ENCODE assay signal across 19 cellular contexts in the genomic region with DNA sequence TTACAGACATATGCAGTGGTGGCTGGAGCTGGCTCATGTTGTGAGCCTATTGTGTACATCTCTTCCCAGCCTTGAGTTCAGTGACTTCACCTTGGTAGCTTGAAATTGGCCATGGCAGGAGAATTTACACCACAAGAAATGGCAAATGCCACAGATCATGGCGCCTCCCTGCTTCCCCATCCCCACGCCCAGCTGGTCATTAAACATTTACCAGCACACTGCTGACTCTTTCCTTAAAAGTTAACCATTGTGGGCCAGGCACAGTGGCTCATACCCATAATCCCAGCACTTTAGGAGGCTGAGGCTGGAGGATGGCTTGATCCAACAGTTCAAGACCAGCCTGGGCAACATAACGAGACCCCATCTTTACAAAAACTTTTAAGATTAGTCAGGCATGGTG. TPM values are rescaled to one million over a fixed set of nuclear protein-coding genes. Genes with fewer than 3 reads are reported as not detected.
DNase-seq lines count a peak whose midpoint lies in the region; ATAC-seq and TF ChIP-seq lines count a peak whose summit lies in the region.
"Had no signal": no experiment of that assay in that cellular context is flagged by ENCODE, and none has a peak within 500 bp of the region (broad histone marks: within the 10 kb centered on the region; RNA-seq: fewer than 3 reads in every experiment).

No MANE protein-coding gene starts in this region.

- H3K4me3 ChIP-seq in right atrium auricular region = no peak overlapping the region
- no peak overlapping the region for H3K4me3 ChIP-seq in esophagus muscularis mucosa
- H3K4me3 ChIP-seq: K562 had no signal

- H3K4me1 Mint-ChIP-seq in osteocyte (ENCODE audit: unreplicated experiment) = peaks cover 76% of the 10 kb centered on the region
- H3K4me1 Mint-ChIP-seq in activated CD4-positive, alpha-beta T cell treated with anti-CD3 and anti-CD28 coated beads, Interleukin-2, amount 10 ng/mL, durations not matched to agents 7 days and 5 days = no peaks in the 10 kb centered on the region

- H3K27ac ChIP-seq in right atrium auricular region (peak overlapping the region; percentile 93 to 97), esophagus muscularis mucosa (replicated peaks in 1 of 4) (peak overlapping the region; percentile 60 to 87 (median 76))
- H3K27ac ChIP-seq: HL-60, neutrophil had no signal

- WGBS in esophagus muscularis mucosa = 97% methylated on average over 3 of the region's 3 CpGs

- DNase-seq in right atrium auricular region (ENCODE audit: low spot score) (no peak), Right ventricle myocardium superior (no peak), esophagus muscularis mucosa (ENCODE audit: extremely low spot score) (no peak), osteocyte (ENCODE audit: extremely low spot score, unreplicated experiment) (no peak), H4 (ENCODE audit: low spot score) (no peak)
- no peak for DNase-seq in activated CD4-positive, alpha-beta T cell treated with anti-CD3 and anti-CD28 coated beads, Interleukin-2, amount 10 ng/mL, durations not matched to agents 7 days and 5 days
- DNase-seq: COR-L47, endodermal cell, mesendoderm, NCI-H1092, NCI-H526 treated with DMSO at 0.1 percent for 48 hours had no signal

- no peaks in the 10 kb centered on the region for H3K27me3 ChIP-seq in right atrium auricular region
- H3K27me3 ChIP-seq in esophagus muscularis mucosa = no peaks in the 10 kb centered on the region
- H3K27me3 ChIP-seq: neutrophil had no signal

- ATAC-seq in Right ventricle myocardium superior (ENCODE audit: poor library complexity) (no peak), HG03469 (IDR thresholded peaks at IDR 0.05; ENCODE audit: unreplicated experiment) (no peak), HG03175 (IDR thresholded peaks at IDR 0.05; ENCODE audit: unreplicated experiment) (no peak)
- ATAC-seq: K562; stimulated activated effector memory CD8-positive, alpha-beta T cell treated with anti-CD3 and anti-CD28 coated beads, Interleukin-12 subunit alpha, Interleukin-12 subunit beta, amount 100 ng/mL, for 72 hours had no signal

- peaks cover 36% of the 10 kb centered on the region for H3K36me3 Mint-ChIP-seq in osteocyte (ENCODE audit: unreplicated experiment)
- H3K36me3 Mint-ChIP-seq in activated CD4-positive, alpha-beta T cell treated with anti-CD3 and anti-CD28 coated beads, Interleukin-2, amount 10 ng/mL, durations not matched to agents 7 days and 5 days (ENCODE audit: low read depth) = peaks cover 22% of the 10 kb centered on the region

- no peak for TF ChIP-seq EP300 in esophagus muscularis mucosa (IDR thresholded peaks at IDR 0.05)

- POLR2A ChIA-PET in activated CD4-positive, alpha-beta T cell treated with anti-CD3 and anti-CD28 coated beads, Interleukin-2, amount 10 ng/mL, durations not matched to agents 7 days and 5 days (lab: Charles Lee) = no interaction called here

- H3K4me1 ChIP-seq in right atrium auricular region = peaks cover 0 to 88% of the 10 kb centered on the region in 2 donors
- H3K4me1 ChIP-seq in esophagus muscularis mucosa = peaks cover 69 to 85% (median 76%) of the 10 kb centered on the region in 4 donors

- no peaks in the 10 kb centered on the region for H3K9me3 ChIP-seq in right atrium auricular region
- no peaks in the 10 kb centered on the region for H3K9me3 ChIP-seq in esophagus muscularis mucosa
- H3K9me3 ChIP-seq: neutrophil had no signal

- TF ChIP-seq POLR2A in esophagus muscularis mucosa (IDR thresholded peaks at IDR 0.05; ENCODE audit: low read depth) = no peak

- H3K36me3 ChIP-seq in right atrium auricular region (peaks cover 40% of the 10 kb centered on the region), esophagus muscularis mucosa (peaks cover 31 to 76% (median 65%) of the 10 kb centered on the region in 4 donors)

- no peak for TF ChIP-seq CTCF in right atrium auricular region (IDR thresholded peaks at IDR 0.05)
- no peak for TF ChIP-seq CTCF in esophagus muscularis mucosa (IDR thresholded peaks at IDR 0.05)
- no peak for TF ChIP-seq CTCF in osteocyte (IDR thresholded peaks at IDR 0.05)

- H3K4me3 Mint-ChIP-seq in osteocyte (ENCODE audit: unreplicated experiment) = no peak overlapping the region
- no peak overlapping the region for H3K4me3 Mint-ChIP-seq in activated CD4-positive, alpha-beta T cell treated with anti-CD3 and anti-CD28 coated beads, Interleukin-2, amount 10 ng/mL, durations not matched to agents 7 days and 5 days
- H3K4me3 Mint-ChIP-seq: activated naive CD8-positive, alpha-beta T cell; endodermal cell; stimulated activated effector memory CD8-positive, alpha-beta T cell treated with anti-CD3 and anti-CD28 coated beads, Interleukin-12 subunit alpha, Interleukin-12 subunit beta, amount 100 ng/mL, for 72 hours had no signal

- intact Hi-C loops in Right ventricle myocardium superior (cut with DNase I) (no loop called here), esophagus muscularis mucosa (cut with DNase I) (no loop called here)

- no peaks in the 10 kb centered on the region for H3K27me3 Mint-ChIP-seq in osteocyte (ENCODE audit: unreplicated experiment)
- no peaks in the 10 kb centered on the region for H3K27me3 Mint-ChIP-seq in activated CD4-positive, alpha-beta T cell treated with anti-CD3 and anti-CD28 coated beads, Interleukin-2, amount 10 ng/mL, durations not matched to agents 7 days and 5 days
- H3K27me3 Mint-ChIP-seq: activated naive CD8-positive, alpha-beta T cell had no signal

- H3K9me3 Mint-ChIP-seq in osteocyte (ENCODE audit: unreplicated experiment) = no peaks in the 10 kb centered on the region
- H3K9me3 Mint-ChIP-seq in activated CD4-positive, alpha-beta T cell treated with anti-CD3 and anti-CD28 coated beads, Interleukin-2, amount 10 ng/mL, durations not matched to agents 7 days and 5 days = no peaks in the 10 kb centered on the region
- H3K9me3 Mint-ChIP-seq: endodermal cell; stimulated activated effector memory CD8-positive, alpha-beta T cell treated with anti-CD3 and anti-CD28 coated beads, Interleukin-12 subunit alpha, Interleukin-12 subunit beta, amount 100 ng/mL, for 72 hours had no signal

- CTCF ChIA-PET in activated CD4-positive, alpha-beta T cell treated with anti-CD3 and anti-CD28 coated beads, Interleukin-2, amount 10 ng/mL, durations not matched to agents 7 days and 5 days (lab: Charles Lee) = interaction anchor here (0.6 to 2.4 kb wide), 6 partner anchors 11 to 69 kb away, joined by 3 to 11 read pairs (median 3); partner anchors contain the start of gene SMIM5

- H3K27ac Mint-ChIP-seq in osteocyte (ENCODE audit: unreplicated experiment) = peak overlapping the region; percentile 38
- no peak overlapping the region for H3K27ac Mint-ChIP-seq in activated CD4-positive, alpha-beta T cell treated with anti-CD3 and anti-CD28 coated beads, Interleukin-2, amount 10 ng/mL, durations not matched to agents 7 days and 5 days
- H3K27ac Mint-ChIP-seq: activated naive CD8-positive, alpha-beta T cell had no signal

RNA-seq across cellular contexts. Expression of gene ITGB4, which starts 22.6 kb away (rescaled TPM):
- total RNA-seq in right atrium auricular region = 10 to 100 TPM; 11.1 to 37.5 TPM
- 9.4 TPM for total RNA-seq in Right ventricle myocardium superior
- total RNA-seq in esophagus muscularis mucosa = 10 to 100 TPM; 36.5 to 57.4 (median 46.6) TPM
- total RNA-seq in osteocyte = 460 and 524 TPM in 2 replicates
- total RNA-seq in activated CD4-positive, alpha-beta T cell treated with anti-CD3 and anti-CD28 coated beads, Interleukin-2, amount 10 ng/mL, durations not matched to agents 7 days and 5 days = under 1 TPM; 0.55 to 0.96 TPM
- 0.15 and 0.35 TPM in 2 replicates for total RNA-seq in H4 (2014; rRNA removed; shearing (Covaris generic))
- total RNA-seq: G401 had no signal

RNA-seq across cellular contexts. Expression of gene SAP30BP, which starts 31.5 kb away (rescaled TPM):
- total RNA-seq in right atrium auricular region = 10 to 100 TPM; 28.5 to 44.6 TPM
- 40.0 TPM for total RNA-seq in Right ventricle myocardium superior
- total RNA-seq in esophagus muscularis mucosa = 10 to 100 TPM; 50.3 to 81.3 (median 77.6) TPM
- 88.1 and 103 TPM in 2 replicates for total RNA-seq in osteocyte
- 10 to 100 TPM; 97.0 to 97.5 TPM for total RNA-seq in activated CD4-positive, alpha-beta T cell treated with anti-CD3 and anti-CD28 coated beads, Interleukin-2, amount 10 ng/mL, durations not matched to agents 7 days and 5 days
- 107 and 135 TPM in 2 replicates for total RNA-seq in H4 (2014; rRNA removed; shearing (Covaris generic))

RNA-seq across cellular contexts. Expression of gene RECQL5, which starts 31.7 kb away (rescaled TPM):
- 1 to 10 TPM; 6.2 to 7.1 TPM for total RNA-seq in right atrium auricular region
- 14.1 TPM for total RNA-seq in Right ventricle myocardium superior
- total RNA-seq in esophagus muscularis mucosa = 10 to 100 TPM in 3 of 4 donors, 1 to 10 TPM in 1; 6.3 to 14.7 (median 11.9) TPM
- total RNA-seq in osteocyte = 39.2 and 44.7 TPM in 2 replicates
- 10 to 100 TPM; 44.7 to 47.1 TPM for total RNA-seq in activated CD4-positive, alpha-beta T cell treated with anti-CD3 and anti-CD28 coated beads, Interleukin-2, amount 10 ng/mL, durations not matched to agents 7 days and 5 days
- 6.4 and 14.3 TPM in 2 replicates for total RNA-seq in H4 (2014; rRNA removed; shearing (Covaris generic))
